Comparison of ENCODE assay signal across 14 cellular contexts in the genomic region with DNA sequence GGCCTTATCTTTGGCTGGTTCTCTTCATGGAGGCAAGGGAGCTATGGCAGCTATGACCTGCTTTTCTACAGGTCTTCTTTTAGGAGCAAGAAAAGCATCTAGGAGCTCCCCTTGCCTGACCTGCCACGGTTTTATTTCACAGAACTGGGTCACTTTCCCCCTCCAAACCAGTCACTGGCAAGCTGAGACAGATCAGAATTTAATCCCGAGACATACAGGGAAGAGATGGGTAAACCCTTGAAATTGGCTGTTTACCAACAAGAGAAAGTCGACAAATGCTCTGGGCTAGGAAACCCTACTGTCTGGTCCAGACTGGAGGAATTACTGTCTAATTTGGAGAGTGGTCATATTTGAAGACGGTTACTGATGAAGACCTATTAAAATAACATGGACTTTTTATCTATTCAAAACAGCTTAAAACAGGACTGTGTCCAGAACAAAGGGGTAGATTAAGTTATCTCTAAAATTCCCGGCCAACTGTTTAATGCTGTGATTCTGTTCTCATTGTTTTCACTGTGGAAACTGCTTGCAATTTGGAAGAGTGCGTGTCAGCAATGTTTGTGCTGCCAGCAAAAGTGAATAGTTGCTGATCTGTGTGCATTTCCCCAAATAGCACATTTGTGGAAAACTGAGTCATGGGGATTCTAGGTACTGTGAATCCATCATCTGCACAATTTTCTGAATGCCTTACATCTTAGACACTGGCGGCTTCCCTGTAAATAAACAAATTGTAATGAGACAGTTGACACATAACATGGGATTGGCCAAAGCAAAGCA.
A peak's percentile ranks its signal among the peaks of the same experiment; 100 is the strongest.
DNase-seq lines count a peak whose midpoint lies in the region; ATAC-seq, FAIRE-seq and TF ChIP-seq lines count a peak whose summit lies in the region.
"Had no signal": no experiment of that assay in that cellular context is flagged by ENCODE, and none has a peak within 500 bp of the region (broad histone marks: within the 10 kb centered on the region; RNA-seq: fewer than 3 reads in every experiment).

No MANE protein-coding gene starts in this region.

- CTCF ChIA-PET in AG04449 (lab: Yijun Ruan, JAX) = interaction anchor here (0.6 to 1.4 kb wide), 3 partner anchors 15 to 394 kb away, joined by 3 to 6 read pairs (median 5); no protein-coding TSS in a partner anchor

- H3K4me3 ChIP-seq in AG04449 (ENCODE audit: low read depth, low read length) = no peak overlapping the region
- H3K4me3 ChIP-seq in muscle layer of duodenum (ENCODE audit: low read depth in 1 of 2, low read length in 2 of 2) = no peak overlapping the region
- H3K4me3 ChIP-seq in kidney (ENCODE audit: low read length in 2 of 2) = no peak overlapping the region
- H3K4me3 ChIP-seq: BLaER1 treated with 17β-estradiol and CSF1 and Interleukin-3, amounts not matched to agents 10 nM and 100 nM had no signal

- intact Hi-C loops in kidney (cut with DNase I) = loop anchor here (10.0 kb wide), 1 partner anchor 382 kb away; no protein-coding TSS in a partner anchor

- no peak overlapping the region for H3K9ac ChIP-seq in kidney (ENCODE audit: low read length in 2 of 2)

- H3K9me3 ChIP-seq in muscle layer of duodenum (ENCODE audit: control insufficient read depth in 1 of 2, low read length in 2 of 2) = no peaks in the 10 kb centered on the region
- no peaks in the 10 kb centered on the region for H3K9me3 ChIP-seq in kidney (ENCODE audit: control insufficient read depth in 1 of 2, low read length in 2 of 2)
- H3K9me3 ChIP-seq: BLaER1 treated with 17β-estradiol and CSF1 and Interleukin-3, amounts not matched to agents 10 nM and 100 nM had no signal

- POLR2A ChIA-PET in AG04449 (lab: Yijun Ruan, JAX) = interaction anchor here (0.7 kb wide), 1 partner anchor 15 kb away, joined by 3 read pairs; no protein-coding TSS in a partner anchor

- TF ChIP-seq CTCF in AG04449 (IDR thresholded peaks at IDR 0.05; ENCODE audit: insufficient read depth, low read length, missing control alignments) (no peak), kidney (IDR thresholded peaks at IDR 0.05; ENCODE audit: borderline replicate concordance, extremely low read depth, insufficient read depth) (no peak)

- H3K27ac ChIP-seq in muscle layer of duodenum (ENCODE audit: low read length) (peak overlapping the region; percentile 61), kidney (ENCODE audit: low read depth in 2 of 2, low read length in 2 of 2) (no peak overlapping the region)

- H3K27me3 ChIP-seq in muscle layer of duodenum (ENCODE audit: low read depth, low read length) = no peaks in the 10 kb centered on the region
- H3K27me3 ChIP-seq: BLaER1 treated with 17β-estradiol and CSF1 and Interleukin-3, amounts not matched to agents 10 nM and 100 nM had no signal

- no peak for FAIRE-seq in kidney (lab: Jason Lieb, UNC)

- DNase-seq in AG04449 (ENCODE audit: low read depth, low spot score) = peak; percentile 77
- DNase-seq in NCI-H82 treated with DMSO at 0.1 percent for 48 hours (lab: John Stamatoyannopoulos, UW; ENCODE audit: unreplicated experiment) = peak; percentile 11
- no peak for DNase-seq in kidney
- no peak for DNase-seq in activated naive CD4-positive, alpha-beta T cell treated with Interleukin-2 at 50 U/mL for 16 hours
- DNase-seq in HPDE6-E6E7 (ENCODE audit: extremely low spot score) = no peak
- DNase-seq: activated T-cell treated with anti-CD3 and anti-CD28 coated beads, Interleukin-2, amount 50 U/mL, for 72 hours; immature natural killer cell; NCI-H1048; stimulated activated CD4-positive, alpha-beta T cell treated with anti-CD3 and anti-CD28 coated beads, Interleukin-15, amount 100 ng/mL, for 24 hours; stimulated activated naive CD8-positive, alpha-beta T cell treated with anti-CD3 and anti-CD28 coated beads, Interleukin-15, amount 100 ng/mL, for 72 hours had no signal

- peak; percentile 71 for ATAC-seq in esophagus mucosa
- ATAC-seq in GM21825 (IDR thresholded peaks at IDR 0.05; ENCODE audit: unreplicated experiment) = no peak
- ATAC-seq: activated T-cell treated with anti-CD3 and anti-CD28 coated beads, Interleukin-2, amount 50 U/mL, for 72 hours; stimulated activated naive CD8-positive, alpha-beta T cell treated with anti-CD3 and anti-CD28 coated beads, Interleukin-15, amount 100 ng/mL, for 72 hours had no signal

- H3K36me3 ChIP-seq in muscle layer of duodenum (ENCODE audit: control insufficient read depth in 1 of 2, insufficient read depth in 2 of 2, low read length in 2 of 2) (no peaks in the 10 kb centered on the region), kidney (ENCODE audit: control insufficient read depth in 1 of 2, insufficient read depth in 2 of 2, low read length in 2 of 2) (no peaks in the 10 kb centered on the region)
- H3K36me3 ChIP-seq: BLaER1 treated with 17β-estradiol and CSF1 and Interleukin-3, amounts not matched to agents 10 nM and 100 nM had no signal

- H3K4me1 ChIP-seq in muscle layer of duodenum (ENCODE audit: control insufficient read depth in 1 of 2, insufficient read depth in 2 of 2, low read length in 2 of 2) (peaks cover 0 to 10% of the 10 kb centered on the region in 2 donors), kidney (ENCODE audit: control insufficient read depth in 1 of 2, insufficient read depth in 1 of 2, low read depth in 1 of 2, low read length in 2 of 2) (no peaks in the 10 kb centered on the region)

Comparison
In these comparisons a context has a peak if more than half of its experiments do, and no peak if none do; other contexts are left out.
1. DNase-seq: peak in AG04449 (single experiment) and NCI-H82 treated with DMSO at 0.1 percent for 48 hours (single experiment); none in kidney (single experiment), activated naive CD4-positive, alpha-beta T cell treated with Interleukin-2 at 50 U/mL for 16 hours (single experiment) and HPDE6-E6E7 (single experiment).